In the genomic region with DNA sequence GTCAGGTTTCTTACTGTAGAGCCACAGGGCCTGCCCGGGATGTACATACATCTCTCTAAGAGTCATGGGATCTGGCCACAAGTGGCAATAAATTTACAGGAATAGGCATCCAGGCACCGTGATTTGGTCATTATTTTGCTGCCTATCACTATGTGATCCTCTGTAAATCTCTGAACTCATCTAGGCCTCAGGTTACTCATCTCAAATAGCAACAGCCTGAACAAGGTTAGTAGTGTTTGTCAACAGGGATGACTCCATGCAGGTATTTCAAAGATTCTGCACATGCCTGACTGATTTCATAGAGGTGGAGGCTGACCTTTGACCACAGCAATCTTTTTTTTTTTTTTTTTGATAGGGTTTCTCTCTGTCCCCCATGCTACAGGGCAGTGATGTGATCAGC, we compare ENCODE assay signal across 13 cellular contexts.
A peak's percentile ranks its signal among the peaks of the same experiment; 100 is the strongest.
DNase-seq lines count a peak whose midpoint lies in the region; TF ChIP-seq lines count a peak whose summit lies in the region.
"Had no signal": no experiment of that assay in that cellular context is flagged by ENCODE, and none has a peak within 500 bp of the region (broad histone marks: within the 10 kb centered on the region; RNA-seq: fewer than 3 reads in every experiment).

No MANE protein-coding gene starts in this region.

- CTCF ChIA-PET in activated CD4-positive, alpha-beta memory T cell treated with anti-CD3 and anti-CD28 coated beads for 36 hours (lab: Charles Lee) = no interaction called here

- H3K27ac Mint-ChIP-seq in activated CD4-positive, alpha-beta memory T cell treated with anti-CD3 and anti-CD28 coated beads for 36 hours = no peak overlapping the region
- H3K27ac Mint-ChIP-seq: activated CD8-positive, alpha-beta T cell treated with anti-CD3 and anti-CD28 coated beads for 36 hours had no signal

- peaks cover 63% of the 10 kb centered on the region for H3K4me1 ChIP-seq in OCI-LY1 (ENCODE audit: insufficient read depth, low read length, severe bottlenecking)
- peaks cover 10% of the 10 kb centered on the region for H3K4me1 ChIP-seq in smooth muscle cell (ENCODE audit: low read depth)

- no peak overlapping the region for H3K4me2 ChIP-seq in OCI-LY1 (ENCODE audit: low read length)
- no peak overlapping the region for H3K4me2 ChIP-seq in smooth muscle cell

- H3K9me3 ChIP-seq in OCI-LY1 (ENCODE audit: low read length) (no peaks in the 10 kb centered on the region), smooth muscle cell (replicated peaks; ENCODE audit: low read depth) (no peaks in the 10 kb centered on the region)
- H3K9me3 ChIP-seq: HAP-1 had no signal

- H4K20me1 ChIP-seq in OCI-LY1 (ENCODE audit: insufficient read depth, low read length) (no peaks in the 10 kb centered on the region), smooth muscle cell (ENCODE audit: low read depth) (no peaks in the 10 kb centered on the region)

- POLR2A ChIA-PET in activated CD4-positive, alpha-beta memory T cell treated with anti-CD3 and anti-CD28 coated beads for 36 hours (lab: Charles Lee) = no interaction called here

- DNase-seq in NCI-H2171 treated with DMSO at 0.1 percent for 48 hours (lab: John Stamatoyannopoulos, UW) = peak; percentile 29
- no peak for DNase-seq in NCI-H2171 (lab: John Stamatoyannopoulos, UW)
- DNase-seq in glomerular visceral epithelial cell (ENCODE audit: extremely low spot score) = peak; percentile 46
- DNase-seq in smooth muscle cell (lab: John Stamatoyannopoulos, UW; ENCODE audit: unreplicated experiment) = no peak
- no peak for DNase-seq in foreskin melanocyte
- no peak for DNase-seq in SIG-M5 treated with dmso at 0.1 percent for 504 hours (lab: John Stamatoyannopoulos, UW; ENCODE audit: unreplicated experiment)
- DNase-seq in activated CD4-positive, alpha-beta memory T cell treated with anti-CD3 and anti-CD28 coated beads for 36 hours = no peak
- DNase-seq: activated CD8-positive, alpha-beta T cell treated with anti-CD3 and anti-CD28 coated beads for 36 hours; activated gamma-delta T cell treated with Interleukin-2 at 50 U/mL for 16 hours; NCI-H526 treated with DMSO at 0.1 percent for 48 hours; SHP77 had no signal

- H3K36me3 Mint-ChIP-seq in activated CD4-positive, alpha-beta memory T cell treated with anti-CD3 and anti-CD28 coated beads for 36 hours = no peaks in the 10 kb centered on the region

- TF ChIP-seq CTCF in OCI-LY1 (IDR thresholded peaks at IDR 0.05; ENCODE audit: low read length) = no peak
- TF ChIP-seq CTCF in smooth muscle cell (IDR thresholded peaks at IDR 0.05; ENCODE audit: borderline replicate concordance, insufficient read depth, poor library complexity, severe bottlenecking) = no peak

- no peaks in the 10 kb centered on the region for H3K27me3 Mint-ChIP-seq in activated CD4-positive, alpha-beta memory T cell treated with anti-CD3 and anti-CD28 coated beads for 36 hours
- H3K27me3 Mint-ChIP-seq: activated CD8-positive, alpha-beta T cell treated with anti-CD3 and anti-CD28 coated beads for 36 hours had no signal

- H3K9me3 Mint-ChIP-seq in activated CD4-positive, alpha-beta memory T cell treated with anti-CD3 and anti-CD28 coated beads for 36 hours = peaks cover 6% of the 10 kb centered on the region

- H3K4me3 Mint-ChIP-seq in activated CD4-positive, alpha-beta memory T cell treated with anti-CD3 and anti-CD28 coated beads for 36 hours = no peak overlapping the region
- H3K4me3 Mint-ChIP-seq: activated CD8-positive, alpha-beta T cell treated with anti-CD3 and anti-CD28 coated beads for 36 hours had no signal

- H3K9me2 ChIP-seq in OCI-LY1 (ENCODE audit: low read depth, low read length) = no peaks in the 10 kb centered on the region

- WGBS in smooth muscle cell (ENCODE audit: low lambda C conversion rate) = 70% methylated on average over 2 of the region's 2 CpGs

- H3K27ac ChIP-seq in OCI-LY1 (ENCODE audit: low read depth, low read length, poor library complexity, severe bottlenecking) (peak overlapping the region; percentile 58), smooth muscle cell (ENCODE audit: low read depth) (peak overlapping the region; percentile 68)

- H3K36me3 ChIP-seq in OCI-LY1 (ENCODE audit: insufficient read depth, low read length) = no peaks in the 10 kb centered on the region
- H3K36me3 ChIP-seq in smooth muscle cell (ENCODE audit: low read depth) = no peaks in the 10 kb centered on the region
- H3K36me3 ChIP-seq: HAP-1 had no signal

- H3K4me3 ChIP-seq in OCI-LY1 (ENCODE audit: low read depth, low read length, poor library complexity, severe bottlenecking) (no peak overlapping the region), smooth muscle cell (no peak overlapping the region)
- H3K4me3 ChIP-seq: HAP-1 had no signal

- 0 out of 2 replicates have a peak, but pooled peaks cover 6% of the 10 kb centered on the region for H3F3A ChIP-seq in OCI-LY1 (ENCODE audit: insufficient read depth, low read length)
- H3F3A ChIP-seq in smooth muscle cell (ENCODE audit: low read depth) = no peaks in the 10 kb centered on the region

- peaks cover 18% of the 10 kb centered on the region for H3K4me1 Mint-ChIP-seq in activated CD4-positive, alpha-beta memory T cell treated with anti-CD3 and anti-CD28 coated beads for 36 hours (ENCODE audit: low read depth)

- H2AFZ ChIP-seq in OCI-LY1 (ENCODE audit: low read length) = no peak overlapping the region
- no peak overlapping the region for H2AFZ ChIP-seq in smooth muscle cell (ENCODE audit: low read depth)

- intact Hi-C loops in activated CD4-positive, alpha-beta memory T cell treated with anti-CD3 and anti-CD28 coated beads for 36 hours (cut with micrococcal nuclease) = no loop called here

- H3K79me2 ChIP-seq in OCI-LY1 (ENCODE audit: insufficient read depth, low read length) (no peaks in the 10 kb centered on the region), smooth muscle cell (ENCODE audit: low read depth) (no peaks in the 10 kb centered on the region)

- H3K27me3 ChIP-seq in OCI-LY1 (ENCODE audit: insufficient read depth, low read length) (no peaks in the 10 kb centered on the region), smooth muscle cell (ENCODE audit: low read depth) (no peaks in the 10 kb centered on the region)

- H3K9ac ChIP-seq in OCI-LY1 (ENCODE audit: low read length) (no peak overlapping the region), smooth muscle cell (ENCODE audit: low read depth) (no peak overlapping the region)

Comparison
In these comparisons a context has a peak if more than half of its experiments do, and no peak if none do; other contexts are left out.
1. DNase-seq: peak in NCI-H2171 treated with DMSO at 0.1 percent for 48 hours (single experiment) and glomerular visceral epithelial cell (single experiment); none in NCI-H2171 (single experiment), smooth muscle cell (single experiment), foreskin melanocyte (single experiment), SIG-M5 treated with dmso at 0.1 percent for 504 hours (single experiment) and activated CD4-positive, alpha-beta memory T cell treated with anti-CD3 and anti-CD28 coated beads for 36 hours (single experiment).